ENCODE assay signal across 3 cellular contexts in genomic region chr2:55627915-55628314, GRCh38.
A peak's percentile ranks its signal among the peaks of the same experiment; 100 is the strongest.
TF ChIP-seq lines count a peak whose summit lies in the region.

No MANE protein-coding gene starts in this region.

TF ChIP-seq in HepG2, 621 proteins besides CTCF, POLR2A, EP300 and RAD21:
- TF ChIP-seq ZNF121 (CRISPR knock-in tag; IDR thresholded peaks at IDR 0.05) (peak; percentile 90), MYNN (CRISPR knock-in tag; IDR thresholded peaks at IDR 0.05; ENCODE audit: low read depth) (no peak)

TF ChIP-seq in WTC11, 78 proteins besides CTCF, POLR2A, EP300 and RAD21:
- no peak for TF ChIP-seq TEAD1 (CRISPR knock-in tag; IDR thresholded peaks at IDR 0.05)
- TF ChIP-seq SP1 (CRISPR knock-in tag; conservative IDR thresholded peaks at IDR 0.05): no peak
- TF ChIP-seq ZBTB43 (CRISPR knock-in tag; IDR thresholded peaks at IDR 0.05): no peak
- TF ChIP-seq TP53 (CRISPR knock-in tag; IDR thresholded peaks at IDR 0.05): no peak
- TF ChIP-seq ZNF121 (CRISPR knock-in tag; IDR thresholded peaks at IDR 0.05): peak; percentile 93
- no peak for TF ChIP-seq ZNF416 (CRISPR knock-in tag; IDR thresholded peaks at IDR 0.05)
- no peak for TF ChIP-seq KAT7 (CRISPR knock-in tag; IDR thresholded peaks at IDR 0.05; ENCODE audit: borderline replicate concordance)
- no peak for TF ChIP-seq ZSCAN18 (CRISPR knock-in tag; IDR thresholded peaks at IDR 0.05)

TF ChIP-seq in H1, 55 proteins besides CTCF, POLR2A, EP300 and RAD21:
- TF ChIP-seq SP1 (IDR thresholded peaks at IDR 0.05; ENCODE audit: low read depth, low read length) (no peak), KDM1A (IDR thresholded peaks at IDR 0.05; ENCODE audit: borderline replicate concordance, low read length) (0 out of 2 replicates have a peak, but pooled peaks have one; percentile 48)
